10 cellular contexts compared by ENCODE assay signal in genomic region chr3:188796122-188796631, GRCh38.
DNase-seq lines count a peak whose midpoint lies in the region; ATAC-seq and TF ChIP-seq lines count a peak whose summit lies in the region.
"Had no signal": no experiment of that assay in that cellular context is flagged by ENCODE, and none has a peak within 500 bp of the region (broad histone marks: within the 10 kb centered on the region; RNA-seq: fewer than 3 reads in every experiment).

No MANE protein-coding gene starts in this region.

- H3K4me1 ChIP-seq in A673 (ENCODE audit: insufficient read depth, low read length, poor library complexity, severe bottlenecking) (peaks cover 8% of the 10 kb centered on the region), OCI-LY7 (ENCODE audit: insufficient read depth, low read length, poor library complexity, severe bottlenecking) (peaks cover 20% of the 10 kb centered on the region)
- H3K4me1 ChIP-seq in CD8-positive, alpha-beta memory T cell (ENCODE audit: insufficient read depth, low read length): no peaks in the 10 kb centered on the region

- CTCF ChIA-PET in A673 (lab: Charles Lee) (no interaction called here), OCI-LY7 (lab: Charles Lee; ENCODE audit: unreplicated experiment) (no interaction called here)
- CTCF ChIA-PET in CD8-positive, alpha-beta memory T cell (lab: Charles Lee): no interaction called here

- H3K27ac ChIP-seq in A673 (ENCODE audit: low read depth, low read length, poor library complexity, severe bottlenecking): no peak overlapping the region
- no peak overlapping the region for H3K27ac ChIP-seq in OCI-LY7 (ENCODE audit: low read depth, low read length, poor library complexity, severe bottlenecking)
- no peak overlapping the region for H3K27ac ChIP-seq in CD8-positive, alpha-beta memory T cell (ENCODE audit: low read depth, low read length)
- H3K27ac ChIP-seq: C4-2B, neutrophil had no signal

- no peak overlapping the region for H3K4me3 Mint-ChIP-seq in immature natural killer cell
- H3K4me3 Mint-ChIP-seq in CD8-positive, alpha-beta memory T cell: no peak overlapping the region

- no peaks in the 10 kb centered on the region for H4K20me1 ChIP-seq in OCI-LY7 (ENCODE audit: insufficient read depth, low read length)

- ATAC-seq in GM21576 (IDR thresholded peaks at IDR 0.05; ENCODE audit: unreplicated experiment) (peak; percentile 85), left cardiac atrium (peak; percentile 53 to 91), GM21786 (IDR thresholded peaks at IDR 0.05; ENCODE audit: unreplicated experiment) (no peak), HG03439 (IDR thresholded peaks at IDR 0.05; ENCODE audit: unreplicated experiment) (no peak)

- intact Hi-C loops in A673 (cut with micrococcal nuclease; ENCODE audit: unreplicated experiment): loop anchor here (10.0 kb wide), 1 partner anchor 1051 kb away; the partner anchor contains the start of gene BCL6
- intact Hi-C loops in OCI-LY7 (cut with micrococcal nuclease; ENCODE audit: unreplicated experiment): no loop called here
- intact Hi-C loops in left cardiac atrium (cut with DNase I): no loop called here

- H3K4me3 ChIP-seq in A673 (ENCODE audit: low read depth, low read length, poor library complexity, severe bottlenecking): no peak overlapping the region
- H3K4me3 ChIP-seq in OCI-LY7 (ENCODE audit: low read depth, low read length, poor library complexity, severe bottlenecking): no peak overlapping the region
- no peak overlapping the region for H3K4me3 ChIP-seq in CD8-positive, alpha-beta memory T cell (ENCODE audit: low read length)

- H3K4me1 Mint-ChIP-seq in immature natural killer cell: peaks cover 0 to 12% of the 10 kb centered on the region in 2 donors
- H3K4me1 Mint-ChIP-seq in CD8-positive, alpha-beta memory T cell: no peaks in the 10 kb centered on the region

- no peak overlapping the region for H2AFZ ChIP-seq in OCI-LY7 (ENCODE audit: low read length)

- no peak overlapping the region; the same call in 1 of the 2 replicates for H3K4me2 ChIP-seq in OCI-LY7 (ENCODE audit: low read length)

- POLR2A ChIA-PET in A673 (lab: Charles Lee; ENCODE audit: low non-redundant PET): no interaction called here
- POLR2A ChIA-PET in OCI-LY7 (lab: Charles Lee): interaction anchor here (0.8 to 1.3 kb wide), 3 partner anchors 11 to 142 kb away, joined by 3 read pairs; no protein-coding TSS in a partner anchor
- POLR2A ChIA-PET in CD8-positive, alpha-beta memory T cell (lab: Charles Lee): no interaction called here

- peak overlapping the region in 1 of 6 donors; percentile 13 for H3K27ac Mint-ChIP-seq in immature natural killer cell
- no peak overlapping the region for H3K27ac Mint-ChIP-seq in CD8-positive, alpha-beta memory T cell

- H3K36me3 ChIP-seq in A673 (ENCODE audit: insufficient read depth, low read length, poor library complexity, severe bottlenecking) (no peaks in the 10 kb centered on the region), OCI-LY7 (ENCODE audit: insufficient read depth, low read length) (no peaks in the 10 kb centered on the region)
- no peaks in the 10 kb centered on the region for H3K36me3 ChIP-seq in CD8-positive, alpha-beta memory T cell (ENCODE audit: insufficient read depth, low read length)
- H3K36me3 ChIP-seq: neutrophil had no signal

- no peaks in the 10 kb centered on the region for H3K27me3 ChIP-seq in A673 (replicated peaks; ENCODE audit: insufficient read depth, low read depth, low read length, poor library complexity)
- no peaks in the 10 kb centered on the region for H3K27me3 ChIP-seq in CD8-positive, alpha-beta memory T cell (ENCODE audit: insufficient read depth, low read length, poor library complexity, severe bottlenecking)
- H3K27me3 ChIP-seq: neutrophil had no signal

- DNase-seq in A673 (ENCODE audit: low spot score) (peak; percentile 17), OCI-LY7 (ENCODE audit: low spot score) (peak; percentile 39), left cardiac atrium (no peak), immature natural killer cell (no peak)
- no peak for DNase-seq in CD8-positive, alpha-beta memory T cell

- H3K9me3 ChIP-seq in A673 (ENCODE audit: low read depth, low read length, poor library complexity, severe bottlenecking): no peaks in the 10 kb centered on the region
- H3K9me3 ChIP-seq in OCI-LY7 (ENCODE audit: low read length): no peaks in the 10 kb centered on the region
- no peaks in the 10 kb centered on the region for H3K9me3 ChIP-seq in CD8-positive, alpha-beta memory T cell (ENCODE audit: low read length)
- H3K9me3 ChIP-seq: neutrophil had no signal

- H3K9me3 Mint-ChIP-seq in immature natural killer cell: no peaks in the 10 kb centered on the region
- no peaks in the 10 kb centered on the region for H3K9me3 Mint-ChIP-seq in CD8-positive, alpha-beta memory T cell

- TF ChIP-seq CTCF in A673 (conservative IDR thresholded peaks at IDR 0.05; ENCODE audit: low read depth, low read length) (no peak), OCI-LY7 (conservative IDR thresholded peaks at IDR 0.05; ENCODE audit: low read length) (no peak)

- peaks cover 0 to 8% (median 0%) of the 10 kb centered on the region in 3 donors for H3K36me3 Mint-ChIP-seq in immature natural killer cell
- peaks cover 0 to 6% (median 2%) of the 10 kb centered on the region in 3 donors for H3K36me3 Mint-ChIP-seq in CD8-positive, alpha-beta memory T cell

- H3K9me2 ChIP-seq in OCI-LY7 (ENCODE audit: insufficient read depth, low read length): no peaks in the 10 kb centered on the region

- peaks cover 0 to 1% (median 0%) of the 10 kb centered on the region in 3 donors for H3K27me3 Mint-ChIP-seq in immature natural killer cell (ENCODE audit: low read depth in 3 of 3)
- no peaks in the 10 kb centered on the region for H3K27me3 Mint-ChIP-seq in CD8-positive, alpha-beta memory T cell

- no peaks in the 10 kb centered on the region for H3K79me2 ChIP-seq in OCI-LY7 (ENCODE audit: insufficient read depth, low read depth, low read length)

- BruUV-seq in A673 (replicated peaks; lab: Mats Ljungman, UMichigan): no TSS peak
- BruUV-seq in OCI-LY7 (replicated peaks; lab: Mats Ljungman, UMichigan): no TSS peak

Comparison
In these comparisons a context has a peak if more than half of its experiments do, and no peak if none do; other contexts are left out.
1. DNase-seq: peak in A673 (single experiment) and OCI-LY7 (single experiment); none in left cardiac atrium (single experiment), immature natural killer cell (0 of 3) and CD8-positive, alpha-beta memory T cell (0 of 5).
2. ATAC-seq: peak in GM21576 (single experiment) and left cardiac atrium (2 of 2); none in GM21786 (single experiment) and HG03439 (single experiment).